ENCODE assay signal across 1 cellular context in genomic region chr7:98027342-98028033, GRCh38.
TF ChIP-seq lines count a peak whose summit lies in the region.

No MANE protein-coding gene starts in this region.

TF ChIP-seq in WTC11, 78 proteins besides CTCF, POLR2A, EP300 and RAD21 (continued from another document):
- TF ChIP-seq, protein P1, sequence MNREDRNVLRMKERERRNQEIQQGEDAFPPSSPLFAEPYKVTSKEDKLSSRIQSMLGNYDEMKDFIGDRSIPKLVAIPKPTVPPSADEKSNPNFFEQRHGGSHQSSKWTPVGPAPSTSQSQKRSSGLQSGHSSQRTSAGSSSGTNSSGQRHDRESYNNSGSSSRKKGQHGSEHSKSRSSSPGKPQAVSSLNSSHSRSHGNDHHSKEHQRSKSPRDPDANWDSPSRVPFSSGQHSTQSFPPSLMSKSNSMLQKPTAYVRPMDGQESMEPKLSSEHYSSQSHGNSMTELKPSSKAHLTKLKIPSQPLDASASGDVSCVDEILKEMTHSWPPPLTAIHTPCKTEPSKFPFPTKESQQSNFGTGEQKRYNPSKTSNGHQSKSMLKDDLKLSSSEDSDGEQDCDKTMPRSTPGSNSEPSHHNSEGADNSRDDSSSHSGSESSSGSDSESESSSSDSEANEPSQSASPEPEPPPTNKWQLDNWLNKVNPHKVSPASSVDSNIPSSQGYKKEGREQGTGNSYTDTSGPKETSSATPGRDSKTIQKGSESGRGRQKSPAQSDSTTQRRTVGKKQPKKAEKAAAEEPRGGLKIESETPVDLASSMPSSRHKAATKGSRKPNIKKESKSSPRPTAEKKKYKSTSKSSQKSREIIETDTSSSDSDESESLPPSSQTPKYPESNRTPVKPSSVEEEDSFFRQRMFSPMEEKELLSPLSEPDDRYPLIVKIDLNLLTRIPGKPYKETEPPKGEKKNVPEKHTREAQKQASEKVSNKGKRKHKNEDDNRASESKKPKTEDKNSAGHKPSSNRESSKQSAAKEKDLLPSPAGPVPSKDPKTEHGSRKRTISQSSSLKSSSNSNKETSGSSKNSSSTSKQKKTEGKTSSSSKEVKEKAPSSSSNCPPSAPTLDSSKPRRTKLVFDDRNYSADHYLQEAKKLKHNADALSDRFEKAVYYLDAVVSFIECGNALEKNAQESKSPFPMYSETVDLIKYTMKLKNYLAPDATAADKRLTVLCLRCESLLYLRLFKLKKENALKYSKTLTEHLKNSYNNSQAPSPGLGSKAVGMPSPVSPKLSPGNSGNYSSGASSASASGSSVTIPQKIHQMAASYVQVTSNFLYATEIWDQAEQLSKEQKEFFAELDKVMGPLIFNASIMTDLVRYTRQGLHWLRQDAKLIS (CRISPR knock-in tag; IDR thresholded peaks at IDR 0.05; ENCODE audit: borderline replicate concordance), result no peak
- TF ChIP-seq PRRX2 (CRISPR knock-in tag; IDR thresholded peaks at IDR 0.05) (no peak), JAZF1 (CRISPR knock-in tag; IDR thresholded peaks at IDR 0.05) (no peak)
- TF ChIP-seq, protein P2, sequence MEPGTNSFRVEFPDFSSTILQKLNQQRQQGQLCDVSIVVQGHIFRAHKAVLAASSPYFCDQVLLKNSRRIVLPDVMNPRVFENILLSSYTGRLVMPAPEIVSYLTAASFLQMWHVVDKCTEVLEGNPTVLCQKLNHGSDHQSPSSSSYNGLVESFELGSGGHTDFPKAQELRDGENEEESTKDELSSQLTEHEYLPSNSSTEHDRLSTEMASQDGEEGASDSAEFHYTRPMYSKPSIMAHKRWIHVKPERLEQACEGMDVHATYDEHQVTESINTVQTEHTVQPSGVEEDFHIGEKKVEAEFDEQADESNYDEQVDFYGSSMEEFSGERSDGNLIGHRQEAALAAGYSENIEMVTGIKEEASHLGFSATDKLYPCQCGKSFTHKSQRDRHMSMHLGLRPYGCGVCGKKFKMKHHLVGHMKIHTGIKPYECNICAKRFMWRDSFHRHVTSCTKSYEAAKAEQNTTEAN (CRISPR knock-in tag; IDR thresholded peaks at IDR 0.05), result no peak
TF ChIP-seq in WTC11: peak in this region for 1.
